Comparison of ENCODE assay signal across 20 cellular contexts in genomic region chr11:95135155-95135554, GRCh38. TPM values are rescaled to one million over a fixed set of nuclear protein-coding genes. Genes with fewer than 3 reads are reported as not detected.
DNase-seq lines count a peak whose midpoint lies in the region; TF ChIP-seq lines count a peak whose summit lies in the region.
"Had no signal": no experiment of that assay in that cellular context is flagged by ENCODE, and none has a peak within 500 bp of the region (broad histone marks: within the 10 kb centered on the region; RNA-seq: fewer than 3 reads in every experiment).

No MANE protein-coding gene starts in this region.

- H3K27ac Mint-ChIP-seq in HFFc6 = peak overlapping the region; percentile 68; the same call in 1 of the 2 replicates
- no peak overlapping the region for H3K27ac Mint-ChIP-seq in chondrocyte (ENCODE audit: unreplicated experiment)
- H3K27ac Mint-ChIP-seq: activated naive CD8-positive, alpha-beta T cell treated with anti-CD3 and anti-CD28 coated beads for 36 hours; activated T-cell treated with anti-CD3 and anti-CD28 coated beads, Interleukin-2, amount 50 U/mL, for 72 hours; H9 had no signal

- WGBS in esophagus squamous epithelium, 2 donors = 38 to 58% methylated on average over 3 to 5 of the region's 6 CpGs
- WGBS in sigmoid colon, 2 donors = 83 to 92% methylated on average over 5 to 6 of the region's 6 CpGs

- H3K27me3 Mint-ChIP-seq in HFFc6 (ENCODE audit: insufficient read depth) (no peaks in the 10 kb centered on the region; the same call in 1 of the 2 replicates), chondrocyte (ENCODE audit: low read depth) (no peaks in the 10 kb centered on the region)
- H3K27me3 Mint-ChIP-seq: activated naive CD8-positive, alpha-beta T cell treated with anti-CD3 and anti-CD28 coated beads for 36 hours; stimulated activated naive CD8-positive, alpha-beta T cell treated with anti-CD3 and anti-CD28 coated beads, Interleukin-15, Interleukin-2, amounts not matched to agents 100 ng/mL and 50 ng/mL, for 24 hours had no signal

- H3K4me1 Mint-ChIP-seq in HFFc6 (ENCODE audit: low read depth) = peaks cover 32% of the 10 kb centered on the region
- peaks cover 34% of the 10 kb centered on the region for H3K4me1 Mint-ChIP-seq in chondrocyte (ENCODE audit: low read depth)
- H3K4me1 Mint-ChIP-seq: H9 had no signal

- POLR2A ChIA-PET in RWPE1 (lab: Yijun Ruan, JAX; ENCODE audit: low non-redundant PET) = no interaction called here

- H3K9me3 ChIP-seq in esophagus squamous epithelium (no peaks in the 10 kb centered on the region), sigmoid colon (no peaks in the 10 kb centered on the region)
- H3K9me3 ChIP-seq: SJCRH30 had no signal

- intact Hi-C loops in esophagus squamous epithelium (cut with DNase I) (no loop called here), sigmoid colon (cut with DNase I) (no loop called here)

- CTCF ChIA-PET in RWPE1 (lab: Yijun Ruan, JAX) = interaction anchor here (0.6 kb wide), 1 partner anchor 165 kb away, joined by 3 read pairs; no protein-coding TSS in a partner anchor

- H3K4me3 Mint-ChIP-seq in HFFc6 (peak overlapping the region; percentile 51; the same call in 1 of the 2 replicates), chondrocyte (ENCODE audit: unreplicated experiment) (no peak overlapping the region)
- H3K4me3 Mint-ChIP-seq: activated naive CD8-positive, alpha-beta T cell treated with anti-CD3 and anti-CD28 coated beads for 36 hours; activated T-cell treated with anti-CD3 and anti-CD28 coated beads, Interleukin-2, amount 50 U/mL, for 72 hours; H9 had no signal

- H3K27me3 ChIP-seq in esophagus squamous epithelium = no peaks in the 10 kb centered on the region
- no peaks in the 10 kb centered on the region for H3K27me3 ChIP-seq in sigmoid colon
- H3K27me3 ChIP-seq: SJCRH30 had no signal

- H3K4me3 ChIP-seq in esophagus squamous epithelium (no peak overlapping the region), sigmoid colon (no peak overlapping the region)
- H3K4me3 ChIP-seq: cardiac muscle cell, SJCRH30 had no signal

- TF ChIP-seq EP300 in sigmoid colon (IDR thresholded peaks at IDR 0.05) = no peak

- peak overlapping the region; percentile 83 for H3K27ac ChIP-seq in RWPE1
- peak overlapping the region; percentile 45 to 73 (median 60) for H3K27ac ChIP-seq in esophagus squamous epithelium
- H3K27ac ChIP-seq in sigmoid colon = peak overlapping the region in 3 of 4 donors; percentile 24 to 42 (median 25)
- H3K27ac ChIP-seq: cardiac muscle cell, SJCRH30 had no signal

- DNase-seq in HFFc6 = no peak
- no peak for DNase-seq in RWPE1 (ENCODE audit: low spot score)
- DNase-seq in esophagus squamous epithelium (lab: John Stamatoyannopoulos, UW) = no peak
- DNase-seq in sigmoid colon = no peak
- no peak for DNase-seq in NCI-H526 (lab: John Stamatoyannopoulos, UW)
- DNase-seq in pons (ENCODE audit: low spot score) = no peak
- no peak for DNase-seq in GOT3 (lab: John Stamatoyannopoulos, UW)
- DNase-seq in chondrocyte (ENCODE audit: low spot score) = no peak
- DNase-seq: activated CD4-positive, CD25-positive, alpha-beta regulatory T cell; activated naive CD8-positive, alpha-beta T cell treated with anti-CD3 and anti-CD28 coated beads for 36 hours; activated T-cell treated with anti-CD3 and anti-CD28 coated beads, Interleukin-2, amount 50 U/mL, for 72 hours; effector memory CD4-positive, alpha-beta T cell; H9; kidney; mesendoderm; NCI-H1930; NCI-H510A; SJCRH30 had no signal

- peaks cover 14 to 36% (median 14%) of the 10 kb centered on the region in 3 donors for H3K4me1 ChIP-seq in esophagus squamous epithelium
- peaks cover 0 to 15% (median 11%) of the 10 kb centered on the region in 4 donors for H3K4me1 ChIP-seq in sigmoid colon
- H3K4me1 ChIP-seq: SJCRH30 had no signal

- H3K9me3 Mint-ChIP-seq in HFFc6 = no peaks in the 10 kb centered on the region
- no peaks in the 10 kb centered on the region for H3K9me3 Mint-ChIP-seq in chondrocyte (ENCODE audit: low read depth)
- H3K9me3 Mint-ChIP-seq: activated naive CD8-positive, alpha-beta T cell treated with anti-CD3 and anti-CD28 coated beads for 36 hours; activated T-cell treated with anti-CD3 and anti-CD28 coated beads, Interleukin-2, amount 50 U/mL, for 72 hours; H9; stimulated activated naive CD8-positive, alpha-beta T cell treated with anti-CD3 and anti-CD28 coated beads, Interleukin-15, Interleukin-2, amounts not matched to agents 100 ng/mL and 50 ng/mL, for 24 hours had no signal

- no peak for TF ChIP-seq POLR2A in esophagus squamous epithelium (IDR thresholded peaks at IDR 0.05)
- no peak for TF ChIP-seq POLR2A in sigmoid colon (IDR thresholded peaks at IDR 0.05)

- TF ChIP-seq CTCF in HFFc6 (IDR thresholded peaks at IDR 0.05) (no peak), RWPE1 (conservative IDR thresholded peaks at IDR 0.05; ENCODE audit: low read depth) (no peak), esophagus squamous epithelium (IDR thresholded peaks at IDR 0.05) (no peak), sigmoid colon (IDR thresholded peaks at IDR 0.05) (no peak), chondrocyte (IDR thresholded peaks at IDR 0.05) (no peak)

- 0 out of 2 replicates have a peak, but pooled peaks cover 4% of the 10 kb centered on the region for H3K36me3 Mint-ChIP-seq in HFFc6 (ENCODE audit: low read depth)
- H3K36me3 Mint-ChIP-seq in chondrocyte (ENCODE audit: low read depth) = peaks cover 4% of the 10 kb centered on the region

- H3K36me3 ChIP-seq in esophagus squamous epithelium (peaks cover 0 to 22% (median 0%) of the 10 kb centered on the region in 3 donors), sigmoid colon (no peaks in the 10 kb centered on the region)
- H3K36me3 ChIP-seq: cardiac muscle cell, SJCRH30 had no signal

RNA-seq across cellular contexts. Expression of gene ENDOD1, which starts 45.5 kb away (rescaled TPM):
- total RNA-seq in HFFc6 (2021; fragmentation: NEBNext Ultra II Directional; extraction: Animal tissue kit (Norgen Biotek cat#: 25700)) = 10 to 100 TPM; 23.1 to 27.3 (median 25.3) TPM
- total RNA-seq in esophagus squamous epithelium (10 to 100 TPM; 27.8 to 44.8 (median 35.9) TPM), sigmoid colon (10 to 100 TPM; 18.1 to 31.4 (median 21.0) TPM), chondrocyte (48.0 to 71.1 TPM (median 67.9 TPM) in 3 replicates)
- 10 to 100 TPM in 1 of 3 donors, 1 to 10 TPM in 2; 7.8 to 26.5 (median 8.3) TPM for polyA plus RNA-seq in sigmoid colon

Comparison
In these comparisons a context has a peak if more than half of its experiments do, and no peak if none do; other contexts are left out.
1. H3K27ac ChIP-seq: peak in every context shown above with its lines; median percentile 83 in RWPE1; 60 in esophagus squamous epithelium; 25 in sigmoid colon.